Comparison of ENCODE assay signal across 1 cellular context in genomic region chr12:64171715-64172114, GRCh38.
TF ChIP-seq lines count a peak whose summit lies in the region.

No MANE protein-coding gene starts in this region.

TF ChIP-seq in SK-N-SH, 30 proteins besides CTCF, POLR2A, EP300 and RAD21 (continued from another document):
- TF ChIP-seq PBX3 (IDR thresholded peaks at IDR 0.05) (0 out of 2 replicates have a peak, but pooled peaks have one; percentile 6), FOSL2 (IDR thresholded peaks at IDR 0.05; ENCODE audit: borderline replicate concordance, low read depth) (peak; percentile 54; the same call in 1 of the 2 replicates), MEF2A (IDR thresholded peaks at IDR 0.05; ENCODE audit: borderline replicate concordance, low read depth) (no peak), MXI1 (IDR thresholded peaks at IDR 0.05; ENCODE audit: low read depth, low read length) (no peak), JUND (IDR thresholded peaks at IDR 0.05) (peak; percentile 45; the same call in 1 of the 2 replicates), SMC3 (IDR thresholded peaks at IDR 0.05; ENCODE audit: low read depth, low read length) (no peak), ELF1 (IDR thresholded peaks at IDR 0.05) (no peak), RFX5 (IDR thresholded peaks at IDR 0.05; ENCODE audit: low read length) (no peak)
